Comparison of ENCODE assay signal across 8 cellular contexts in the genomic region with DNA sequence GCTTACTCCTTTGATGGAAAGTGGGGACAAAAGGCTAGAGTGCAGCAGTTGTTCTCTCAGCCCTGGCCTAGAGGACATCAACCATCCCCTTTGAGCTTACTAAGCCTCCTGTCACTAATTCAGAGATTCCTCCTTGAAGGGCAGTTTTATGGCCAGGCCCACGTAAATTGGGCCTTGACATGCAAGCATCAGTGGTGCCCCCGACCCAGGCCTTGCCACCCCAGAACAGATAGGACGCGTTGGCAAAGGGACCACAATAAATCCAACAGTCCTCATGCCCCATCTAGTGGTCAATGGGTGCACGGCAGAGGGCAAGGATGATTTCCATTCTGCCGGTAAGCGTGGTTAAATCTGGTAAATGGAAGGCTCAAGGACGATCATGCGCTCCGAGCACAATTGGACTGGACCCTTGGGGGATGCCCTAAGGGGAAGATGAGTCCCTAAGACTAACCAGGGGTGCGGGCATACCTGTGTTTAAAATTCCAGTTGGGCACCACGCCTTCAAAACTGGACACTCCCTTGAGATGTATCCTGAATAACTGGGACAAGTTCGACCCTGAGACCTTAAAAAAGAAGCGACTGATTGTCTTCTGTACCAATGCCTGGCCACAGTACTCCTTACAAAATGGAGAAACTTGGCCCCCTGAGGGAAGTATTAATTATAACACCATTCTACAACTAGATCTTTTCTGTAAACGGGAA. TPM values are rescaled to one million over a fixed set of nuclear protein-coding genes. Genes with fewer than 3 reads are reported as not detected.
DNase-seq lines count a peak whose midpoint lies in the region; ATAC-seq, FAIRE-seq and TF ChIP-seq lines count a peak whose summit lies in the region.

No MANE protein-coding gene starts in this region.

- DNase-seq in DMS53 (lab: John Stamatoyannopoulos, UW) (peak; percentile 57), HPDE6-E6E7 (ENCODE audit: extremely low spot score) (peak; percentile 25), T-helper 1 cell (peak; percentile 20 to 57 (median 30)), adrenal gland (peak; percentile 59 to 84 (median 66)), right atrium auricular region (ENCODE audit: low spot score) (peak; percentile 72), small intestine (peak; percentile 51), OCI-M2 (lab: John Stamatoyannopoulos, UW; ENCODE audit: unreplicated experiment) (no peak)

- peak; percentile 80 to 95 (median 92) for TF ChIP-seq CTCF in adrenal gland (IDR thresholded peaks at IDR 0.05)
- TF ChIP-seq CTCF in right atrium auricular region (IDR thresholded peaks at IDR 0.05): peak; percentile 83 to 94

- no peak overlapping the region for H3K4me3 ChIP-seq in adrenal gland
- H3K4me3 ChIP-seq in right atrium auricular region: no peak overlapping the region
- H3K4me3 ChIP-seq in small intestine (ENCODE audit: low read depth in 1 of 2, low read length in 2 of 2): no peak overlapping the region

- H3K9me3 ChIP-seq in adrenal gland (replicated peaks in 1 of 3): no peaks in the 10 kb centered on the region
- no peaks in the 10 kb centered on the region for H3K9me3 ChIP-seq in right atrium auricular region
- H3K9me3 ChIP-seq in small intestine (ENCODE audit: control insufficient read depth, low read depth): no peaks in the 10 kb centered on the region

- peak; percentile 94 for ATAC-seq in GM21360 (IDR thresholded peaks at IDR 0.05; ENCODE audit: unreplicated experiment)

- TF ChIP-seq POLR2A in adrenal gland (IDR thresholded peaks at IDR 0.05): no peak

- no peak for FAIRE-seq in small intestine (lab: Jason Lieb, UNC)

- H3K27ac ChIP-seq in adrenal gland (no peak overlapping the region), right atrium auricular region (no peak overlapping the region), small intestine (ENCODE audit: low read depth in 1 of 2, low read length in 1 of 2) (no peak overlapping the region)

- H3K36me3 ChIP-seq in adrenal gland (replicated peaks in 1 of 2) (no peaks in the 10 kb centered on the region), right atrium auricular region (no peaks in the 10 kb centered on the region), small intestine (ENCODE audit: control insufficient read depth in 2 of 2, insufficient read depth in 2 of 2, low read length in 2 of 2) (no peaks in the 10 kb centered on the region)

- WGBS in adrenal gland, 4 donors: 14 to 36% (median 33%) methylated on average over 14 to 15 of the region's 15 CpGs
- 18 to 43% (median 29%) methylated on average over 15 of the region's 15 CpGs for WGBS in small intestine, 3 donors

- H3K27me3 ChIP-seq in adrenal gland: no peaks in the 10 kb centered on the region
- no peaks in the 10 kb centered on the region for H3K27me3 ChIP-seq in right atrium auricular region
- H3K27me3 ChIP-seq in small intestine (ENCODE audit: control insufficient read depth in 2 of 2, insufficient read depth in 2 of 2, low read length in 2 of 2): no peaks in the 10 kb centered on the region

- intact Hi-C loops in adrenal gland (cut with DNase I): no loop called here

- peaks cover 10 to 18% of the 10 kb centered on the region in 2 donors for H3K4me1 ChIP-seq in adrenal gland (replicated peaks in 1 of 2)
- H3K4me1 ChIP-seq in right atrium auricular region: peaks cover 0 to 21% of the 10 kb centered on the region in 2 donors
- H3K4me1 ChIP-seq in small intestine (ENCODE audit: control insufficient read depth in 2 of 2, insufficient read depth in 1 of 2, low read depth in 1 of 2, low read length in 1 of 2): no peaks in the 10 kb centered on the region

RNA-seq across cellular contexts. Expression of gene CEP85L, which starts 32.6 kb away (rescaled TPM):
- total RNA-seq in adrenal gland: 10 to 100 TPM; 14.6 to 45.3 (median 26.5) TPM
- 1 to 10 TPM; 2.3 to 7.1 (median 6.6) TPM for polyA plus RNA-seq in adrenal gland
- 1 to 10 TPM; 4.5 to 6.8 TPM for total RNA-seq in right atrium auricular region
- polyA plus RNA-seq in small intestine: 1 to 10 TPM in 1 of 3 donors, under 1 TPM in 2; 0.22 to 1.1 (median 0.27) TPM
